9 cellular contexts compared by ENCODE assay signal in the genomic region with DNA sequence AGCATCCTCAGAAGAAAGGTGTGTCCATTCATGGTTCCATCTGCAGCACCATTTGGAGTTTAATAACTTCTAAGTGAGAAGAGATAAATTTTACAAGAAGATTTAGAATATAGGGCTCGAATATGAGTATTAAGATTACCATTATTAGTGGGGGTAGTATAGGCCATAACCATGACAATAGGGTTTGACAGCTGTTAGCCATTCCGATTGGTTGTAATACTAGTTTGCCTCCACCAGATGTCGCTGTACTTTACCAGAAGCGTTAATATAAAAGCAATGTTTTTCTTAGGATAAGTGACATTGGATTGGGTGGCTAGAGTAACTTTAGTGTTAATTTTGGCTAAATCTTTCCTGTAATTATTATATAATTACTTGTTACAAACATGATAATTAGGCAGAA.
DNase-seq lines count a peak whose midpoint lies in the region; TF ChIP-seq lines count a peak whose summit lies in the region.
"Had no signal": no experiment of that assay in that cellular context is flagged by ENCODE, and none has a peak within 500 bp of the region (broad histone marks: within the 10 kb centered on the region; RNA-seq: fewer than 3 reads in every experiment).

No MANE protein-coding gene starts in this region.

- no peaks in the 10 kb centered on the region for H3K4me1 ChIP-seq in HEK293 (ENCODE audit: control insufficient read depth, insufficient read depth, low read length)
- H3K4me1 ChIP-seq in liver (ENCODE audit: control insufficient read depth in 4 of 4, insufficient read depth in 4 of 4, low read length in 3 of 4): no peaks in the 10 kb centered on the region

- H3K36me3 ChIP-seq in HEK293 (ENCODE audit: control insufficient read depth in 2 of 2, insufficient read depth in 1 of 2, low read length in 2 of 2) (no peaks in the 10 kb centered on the region), liver (ENCODE audit: control insufficient read depth in 4 of 4, insufficient read depth in 3 of 4, low read depth in 1 of 4, low read length in 3 of 4) (peaks cover 0 to 50% (median 43%) of the 10 kb centered on the region in 4 donors)

- H3K27ac ChIP-seq in HEK293 (ENCODE audit: extremely low read depth, low read depth, low read length): no peak overlapping the region
- H3K27ac ChIP-seq in VCaP: no peak overlapping the region
- no peak overlapping the region for H3K27ac ChIP-seq in liver (ENCODE audit: low read depth in 1 of 2, low read length in 2 of 2)

- POLR2A ChIA-PET in HEK293 (lab: Yijun Ruan, JAX): no interaction called here

- H3K9ac ChIP-seq in liver (ENCODE audit: low read depth in 1 of 2, low read length in 2 of 2): no peak overlapping the region

- 48% methylated on average over 4 of the region's 4 CpGs for WGBS in liver

- H3K4me3 ChIP-seq in HEK293 (ENCODE audit: low read depth, low read length) (no peak overlapping the region), liver (ENCODE audit: low read depth in 1 of 3, low read length in 3 of 3) (no peak overlapping the region)

- peak; percentile 68 to 75 for TF ChIP-seq RAD21 in liver (IDR thresholded peaks at IDR 0.05)

- TF ChIP-seq CTCF in HEK293 (tag by site-specific recombination; IDR thresholded peaks at IDR 0.05): no peak
- TF ChIP-seq CTCF in VCaP (conservative IDR thresholded peaks at IDR 0.05): peak; percentile 31
- TF ChIP-seq CTCF in liver (IDR thresholded peaks at IDR 0.05; ENCODE audit: low read depth, low read length, missing input control): peak; percentile 43

- DNase-seq in CMK (ENCODE audit: low read depth) (peak; percentile 27), NCI-H2029 treated with DMSO at 0.1 percent for 48 hours (lab: John Stamatoyannopoulos, UW) (no peak), dedifferentiated amniotic fluid mesenchymal stem cell (ENCODE audit: extremely low spot score) (no peak), UCSD-AML1 (lab: John Stamatoyannopoulos, UW; ENCODE audit: unreplicated experiment) (no peak)
- no peak for DNase-seq in activated naive CD4-positive, alpha-beta T cell (lab: John Stamatoyannopoulos, UW)
- DNase-seq: naive thymus-derived CD4-positive, alpha-beta T cell had no signal

- H3K9me3 ChIP-seq in HEK293 (ENCODE audit: control insufficient read depth, insufficient read depth, low read depth, low read length): no peaks in the 10 kb centered on the region
- H3K9me3 ChIP-seq in liver (ENCODE audit: control insufficient read depth in 4 of 4, low read length in 3 of 4): peaks cover 18 to 33% (median 26%) of the 10 kb centered on the region in 4 donors

- CTCF ChIA-PET in HEK293 (lab: Yijun Ruan, JAX): interaction anchor here (0.6 to 0.7 kb wide), 2 partner anchors 8 to 181 kb away, joined by 3 read pairs; no protein-coding TSS in a partner anchor

- no peaks in the 10 kb centered on the region for H3K27me3 ChIP-seq in liver (ENCODE audit: control insufficient read depth in 4 of 4, insufficient read depth in 4 of 4, low read length in 3 of 4)

TF ChIP-seq in HEK293, 187 proteins besides CTCF, POLR2A, EP300 and RAD21:
- TF ChIP-seq KLF7 (tag by site-specific recombination; IDR thresholded peaks at IDR 0.05; ENCODE audit: borderline replicate concordance): no peak
- TF ChIP-seq, protein P1, sequence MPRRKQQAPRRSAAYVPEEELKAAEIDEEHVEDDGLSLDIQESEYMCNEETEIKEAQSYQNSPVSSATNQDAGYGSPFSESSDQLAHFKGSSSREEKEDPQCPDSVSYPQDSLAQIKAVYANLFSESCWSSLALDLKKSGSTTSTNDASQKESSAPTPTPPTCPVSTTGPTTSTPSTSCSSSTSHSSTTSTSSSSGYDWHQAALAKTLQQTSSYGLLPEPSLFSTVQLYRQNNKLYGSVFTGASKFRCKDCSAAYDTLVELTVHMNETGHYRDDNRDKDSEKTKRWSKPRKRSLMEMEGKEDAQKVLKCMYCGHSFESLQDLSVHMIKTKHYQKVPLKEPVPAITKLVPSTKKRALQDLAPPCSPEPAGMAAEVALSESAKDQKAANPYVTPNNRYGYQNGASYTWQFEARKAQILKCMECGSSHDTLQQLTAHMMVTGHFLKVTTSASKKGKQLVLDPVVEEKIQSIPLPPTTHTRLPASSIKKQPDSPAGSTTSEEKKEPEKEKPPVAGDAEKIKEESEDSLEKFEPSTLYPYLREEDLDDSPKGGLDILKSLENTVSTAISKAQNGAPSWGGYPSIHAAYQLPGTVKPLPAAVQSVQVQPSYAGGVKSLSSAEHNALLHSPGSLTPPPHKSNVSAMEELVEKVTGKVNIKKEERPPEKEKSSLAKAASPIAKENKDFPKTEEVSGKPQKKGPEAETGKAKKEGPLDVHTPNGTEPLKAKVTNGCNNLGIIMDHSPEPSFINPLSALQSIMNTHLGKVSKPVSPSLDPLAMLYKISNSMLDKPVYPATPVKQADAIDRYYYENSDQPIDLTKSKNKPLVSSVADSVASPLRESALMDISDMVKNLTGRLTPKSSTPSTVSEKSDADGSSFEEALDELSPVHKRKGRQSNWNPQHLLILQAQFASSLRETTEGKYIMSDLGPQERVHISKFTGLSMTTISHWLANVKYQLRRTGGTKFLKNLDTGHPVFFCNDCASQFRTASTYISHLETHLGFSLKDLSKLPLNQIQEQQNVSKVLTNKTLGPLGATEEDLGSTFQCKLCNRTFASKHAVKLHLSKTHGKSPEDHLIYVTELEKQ (tag by site-specific recombination; IDR thresholded peaks at IDR 0.05; ENCODE audit: borderline replicate concordance): no peak
- TF ChIP-seq ZNF654 (tag by site-specific recombination; IDR thresholded peaks at IDR 0.05; ENCODE audit: low read depth): 0 out of 2 replicates have a peak, but pooled peaks have one; percentile 15
TF ChIP-seq in HEK293: peak in this region for 1.

TF ChIP-seq in liver, 16 proteins besides CTCF, POLR2A, EP300 and RAD21:
- TF ChIP-seq, protein P2, sequence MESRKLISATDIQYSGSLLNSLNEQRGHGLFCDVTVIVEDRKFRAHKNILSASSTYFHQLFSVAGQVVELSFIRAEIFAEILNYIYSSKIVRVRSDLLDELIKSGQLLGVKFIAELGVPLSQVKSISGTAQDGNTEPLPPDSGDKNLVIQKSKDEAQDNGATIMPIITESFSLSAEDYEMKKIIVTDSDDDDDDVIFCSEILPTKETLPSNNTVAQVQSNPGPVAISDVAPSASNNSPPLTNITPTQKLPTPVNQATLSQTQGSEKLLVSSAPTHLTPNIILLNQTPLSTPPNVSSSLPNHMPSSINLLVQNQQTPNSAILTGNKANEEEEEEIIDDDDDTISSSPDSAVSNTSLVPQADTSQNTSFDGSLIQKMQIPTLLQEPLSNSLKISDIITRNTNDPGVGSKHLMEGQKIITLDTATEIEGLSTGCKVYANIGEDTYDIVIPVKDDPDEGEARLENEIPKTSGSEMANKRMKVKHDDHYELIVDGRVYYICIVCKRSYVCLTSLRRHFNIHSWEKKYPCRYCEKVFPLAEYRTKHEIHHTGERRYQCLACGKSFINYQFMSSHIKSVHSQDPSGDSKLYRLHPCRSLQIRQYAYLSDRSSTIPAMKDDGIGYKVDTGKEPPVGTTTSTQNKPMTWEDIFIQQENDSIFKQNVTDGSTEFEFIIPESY (IDR thresholded peaks at IDR 0.05): no peak
- no peak for TF ChIP-seq SP1 (IDR thresholded peaks at IDR 0.05)
- TF ChIP-seq, protein P3, sequence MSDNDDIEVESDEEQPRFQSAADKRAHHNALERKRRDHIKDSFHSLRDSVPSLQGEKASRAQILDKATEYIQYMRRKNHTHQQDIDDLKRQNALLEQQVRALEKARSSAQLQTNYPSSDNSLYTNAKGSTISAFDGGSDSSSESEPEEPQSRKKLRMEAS (IDR thresholded peaks at IDR 0.05): no peak
- TF ChIP-seq HNF4G (IDR thresholded peaks at IDR 0.05): no peak
- no peak for TF ChIP-seq FOXA2 (IDR thresholded peaks at IDR 0.05)
- no peak for TF ChIP-seq FOXA1 (IDR thresholded peaks at IDR 0.05)
- no peak for TF ChIP-seq RXRA (IDR thresholded peaks at IDR 0.05)
- TF ChIP-seq, protein P4, sequence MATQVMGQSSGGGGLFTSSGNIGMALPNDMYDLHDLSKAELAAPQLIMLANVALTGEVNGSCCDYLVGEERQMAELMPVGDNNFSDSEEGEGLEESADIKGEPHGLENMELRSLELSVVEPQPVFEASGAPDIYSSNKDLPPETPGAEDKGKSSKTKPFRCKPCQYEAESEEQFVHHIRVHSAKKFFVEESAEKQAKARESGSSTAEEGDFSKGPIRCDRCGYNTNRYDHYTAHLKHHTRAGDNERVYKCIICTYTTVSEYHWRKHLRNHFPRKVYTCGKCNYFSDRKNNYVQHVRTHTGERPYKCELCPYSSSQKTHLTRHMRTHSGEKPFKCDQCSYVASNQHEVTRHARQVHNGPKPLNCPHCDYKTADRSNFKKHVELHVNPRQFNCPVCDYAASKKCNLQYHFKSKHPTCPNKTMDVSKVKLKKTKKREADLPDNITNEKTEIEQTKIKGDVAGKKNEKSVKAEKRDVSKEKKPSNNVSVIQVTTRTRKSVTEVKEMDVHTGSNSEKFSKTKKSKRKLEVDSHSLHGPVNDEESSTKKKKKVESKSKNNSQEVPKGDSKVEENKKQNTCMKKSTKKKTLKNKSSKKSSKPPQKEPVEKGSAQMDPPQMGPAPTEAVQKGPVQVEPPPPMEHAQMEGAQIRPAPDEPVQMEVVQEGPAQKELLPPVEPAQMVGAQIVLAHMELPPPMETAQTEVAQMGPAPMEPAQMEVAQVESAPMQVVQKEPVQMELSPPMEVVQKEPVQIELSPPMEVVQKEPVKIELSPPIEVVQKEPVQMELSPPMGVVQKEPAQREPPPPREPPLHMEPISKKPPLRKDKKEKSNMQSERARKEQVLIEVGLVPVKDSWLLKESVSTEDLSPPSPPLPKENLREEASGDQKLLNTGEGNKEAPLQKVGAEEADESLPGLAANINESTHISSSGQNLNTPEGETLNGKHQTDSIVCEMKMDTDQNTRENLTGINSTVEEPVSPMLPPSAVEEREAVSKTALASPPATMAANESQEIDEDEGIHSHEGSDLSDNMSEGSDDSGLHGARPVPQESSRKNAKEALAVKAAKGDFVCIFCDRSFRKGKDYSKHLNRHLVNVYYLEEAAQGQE (IDR thresholded peaks at IDR 0.05): no peak
- no peak for TF ChIP-seq YY1 (IDR thresholded peaks at IDR 0.05)
- TF ChIP-seq NR2F2 (IDR thresholded peaks at IDR 0.05): no peak
- TF ChIP-seq HNF4A (conservative IDR thresholded peaks at IDR 0.05): no peak
- TF ChIP-seq JUND (IDR thresholded peaks at IDR 0.05): no peak
- no peak for TF ChIP-seq TAF1 (conservative IDR thresholded peaks at IDR 0.05)
- no peak for TF ChIP-seq EGR1 (IDR thresholded peaks at IDR 0.05; ENCODE audit: low read depth in 2 of 2)
- TF ChIP-seq, protein P5, sequence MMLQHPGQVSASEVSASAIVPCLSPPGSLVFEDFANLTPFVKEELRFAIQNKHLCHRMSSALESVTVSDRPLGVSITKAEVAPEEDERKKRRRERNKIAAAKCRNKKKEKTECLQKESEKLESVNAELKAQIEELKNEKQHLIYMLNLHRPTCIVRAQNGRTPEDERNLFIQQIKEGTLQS (IDR thresholded peaks at IDR 0.05): no peak
- no peak for TF ChIP-seq GABPA (IDR thresholded peaks at IDR 0.05 in 1 of 2, conservative IDR thresholded peaks at IDR 0.05 in 1 of 2)
